In the genomic region with DNA sequence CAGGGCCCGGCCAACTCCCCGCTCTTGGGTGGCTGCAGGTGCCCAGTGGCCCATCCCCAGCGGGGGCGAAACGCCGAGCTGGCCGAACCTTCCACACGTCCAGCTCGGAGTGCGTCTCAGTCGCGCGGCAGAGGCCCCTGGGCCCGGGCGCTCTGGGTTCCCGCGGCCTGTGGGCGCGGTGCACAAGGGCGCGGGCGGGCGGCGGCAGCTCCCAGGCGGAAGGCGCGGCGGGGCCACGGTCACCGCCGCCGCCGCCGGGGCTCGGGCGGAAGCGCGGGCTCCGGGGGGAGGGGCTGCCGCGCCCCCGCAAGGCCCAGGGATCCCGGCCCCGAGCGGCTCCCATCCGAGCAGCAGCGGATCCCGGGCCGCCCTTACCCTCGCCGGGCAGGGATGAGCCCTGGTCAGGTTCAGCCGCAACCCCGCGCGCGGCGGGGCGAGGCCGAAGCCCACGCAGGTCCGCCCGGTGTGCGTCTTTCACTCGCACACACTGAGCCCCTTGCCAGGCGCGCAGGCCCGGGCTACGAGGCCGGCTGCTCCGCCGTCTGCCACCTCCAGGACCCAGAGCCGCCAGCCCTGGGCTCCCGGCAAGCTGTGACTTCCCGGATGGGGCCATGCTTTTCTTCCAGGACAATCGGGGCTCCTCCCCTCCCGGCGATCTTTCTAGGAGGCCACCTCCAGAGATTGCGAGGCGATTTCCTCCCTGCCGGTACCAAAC, we compare ENCODE assay signal across 8 cellular contexts. TPM values are rescaled to one million over a fixed set of nuclear protein-coding genes. Genes with fewer than 3 reads are reported as not detected.
A peak's percentile ranks its signal among the peaks of the same experiment; 100 is the strongest.
DNase-seq lines count a peak whose midpoint lies in the region; ATAC-seq and TF ChIP-seq lines count a peak whose summit lies in the region.

No MANE protein-coding gene starts in this region.

- no peak for TF ChIP-seq POLR2A in testis (IDR thresholded peaks at IDR 0.05)

- H3K27ac ChIP-seq in PC-3 (ENCODE audit: low read length) (peak overlapping the region; percentile 61), testis (peak overlapping the region; percentile 82 to 97)
- peak overlapping the region; percentile 52 for H3K27ac ChIP-seq in naive thymus-derived CD4-positive, alpha-beta T cell (ENCODE audit: low read depth, low read length)

- H3K27ac Mint-ChIP-seq in naive thymus-derived CD4-positive, alpha-beta T cell = peak overlapping the region in 7 of 9 donors; percentile 65 to 94 (median 80)

- no peak for TF ChIP-seq CTCF in PC-3 (conservative IDR thresholded peaks at IDR 0.05; ENCODE audit: low read depth, low read length)
- TF ChIP-seq CTCF in fibroblast of mammary gland (conservative IDR thresholded peaks at IDR 0.05; ENCODE audit: control insufficient read depth, insufficient read depth, low read depth, low read length) = no peak
- peak in 1 of 3 experiments; percentile 5 for TF ChIP-seq CTCF in testis (IDR thresholded peaks at IDR 0.05)

- peaks cover 0 to 60% (median 4%) of the 10 kb centered on the region in 5 donors for H3K27me3 Mint-ChIP-seq in naive thymus-derived CD4-positive, alpha-beta T cell

- H3K4me2 ChIP-seq in PC-3 (ENCODE audit: low read length) = peak overlapping the region; percentile 91

- ATAC-seq in GM19455 (IDR thresholded peaks at IDR 0.05; ENCODE audit: unreplicated experiment) (peak; percentile 72), HG03520 (IDR thresholded peaks at IDR 0.05; ENCODE audit: unreplicated experiment) (peak; percentile 43), PC-3 (peak; percentile 72)
- peak; percentile 75 for ATAC-seq in naive thymus-derived CD4-positive, alpha-beta T cell

- POLR2A ChIA-PET in PC-3 (lab: Charles Lee; ENCODE audit: unreplicated experiment) = interaction anchor here (0.6 to 0.7 kb wide), 8 partner anchors 11 to 551 kb away, joined by 3 to 15 read pairs (median 8); no protein-coding TSS in a partner anchor
- POLR2A ChIA-PET in naive thymus-derived CD4-positive, alpha-beta T cell (lab: Charles Lee) = interaction anchor here (2.5 kb wide), 1 partner anchor 93 kb away, joined by 8 read pairs; no protein-coding TSS in a partner anchor

- H3K27me3 ChIP-seq in PC-3 (ENCODE audit: low read length) = no peaks in the 10 kb centered on the region
- no peaks in the 10 kb centered on the region for H3K27me3 ChIP-seq in naive thymus-derived CD4-positive, alpha-beta T cell (ENCODE audit: control insufficient read depth in 2 of 2, insufficient read depth in 2 of 2, low read length in 2 of 2)
- H3K27me3 ChIP-seq in testis = no peaks in the 10 kb centered on the region

- no peaks in the 10 kb centered on the region for H3K9me3 Mint-ChIP-seq in naive thymus-derived CD4-positive, alpha-beta T cell

- H4K20me1 ChIP-seq in PC-3 (ENCODE audit: low read length) = no peaks in the 10 kb centered on the region

- H3K9me3 ChIP-seq in PC-3 (ENCODE audit: low read length) (no peaks in the 10 kb centered on the region), testis (no peaks in the 10 kb centered on the region)
- no peaks in the 10 kb centered on the region for H3K9me3 ChIP-seq in naive thymus-derived CD4-positive, alpha-beta T cell (ENCODE audit: control insufficient read depth in 2 of 3, low read length in 3 of 3)

- H3K4me3 ChIP-seq in PC-3 (ENCODE audit: low read length) (peak overlapping the region; percentile 76), fibroblast of mammary gland (ENCODE audit: control insufficient read depth, low read depth, low read length) (peak overlapping the region; percentile 74), testis (peak overlapping the region; percentile 66 to 68)
- H3K4me3 ChIP-seq in naive thymus-derived CD4-positive, alpha-beta T cell (ENCODE audit: low read length) = peak overlapping the region; percentile 83

- H3K79me2 ChIP-seq in PC-3 (ENCODE audit: low read length) = no peaks in the 10 kb centered on the region

- BruUV-seq in PC-3 (replicated peaks; lab: Mats Ljungman, UMichigan) = TSS peak; percentile 55

- no peaks in the 10 kb centered on the region for H3K36me3 ChIP-seq in PC-3 (ENCODE audit: low read depth, low read length)
- H3K36me3 ChIP-seq in naive thymus-derived CD4-positive, alpha-beta T cell (ENCODE audit: control insufficient read depth in 2 of 3, insufficient read depth in 3 of 3, low read length in 3 of 3) = no peaks in the 10 kb centered on the region
- H3K36me3 ChIP-seq in testis (ENCODE audit: low read depth, missing control alignments) = no peaks in the 10 kb centered on the region

- H3K9me2 ChIP-seq in PC-3 (replicated peaks; ENCODE audit: low read length) = no peaks in the 10 kb centered on the region

- no peaks in the 10 kb centered on the region for H3F3A ChIP-seq in PC-3 (ENCODE audit: low read length, unreplicated experiment)

- H3K4me1 ChIP-seq in PC-3 (ENCODE audit: insufficient read depth, low read length) (peaks cover 21% of the 10 kb centered on the region), testis (peaks cover 6% of the 10 kb centered on the region)
- H3K4me1 ChIP-seq in naive thymus-derived CD4-positive, alpha-beta T cell (ENCODE audit: control insufficient read depth in 2 of 2, insufficient read depth in 2 of 2, low read length in 2 of 2) = peaks cover 11 to 12% of the 10 kb centered on the region in 2 donors

- peak overlapping the region; percentile 83 for H3K9ac ChIP-seq in PC-3 (ENCODE audit: low read length)

- CTCF ChIA-PET in PC-3 (lab: Charles Lee) = interaction anchor here (0.6 to 1.1 kb wide), 4 partner anchors 27 to 160 kb away, joined by 3 to 6 read pairs (median 4); no protein-coding TSS in a partner anchor
- CTCF ChIA-PET in naive thymus-derived CD4-positive, alpha-beta T cell (lab: Charles Lee) = interaction anchor here (0.6 to 2.2 kb wide), 3 partner anchors 10 to 195 kb away, joined by 4 to 9 read pairs (median 5); no protein-coding TSS in a partner anchor

- 0% methylated on average over 11 to 48 of the region's 80 CpGs for WGBS in testis, 2 donors

- intact Hi-C loops in PC-3 (cut with micrococcal nuclease) (loop anchor here (1.0 to 10.0 kb wide), 2 partner anchors 93 to 223 kb away; no protein-coding TSS in a partner anchor), testis (cut with DNase I; ENCODE audit: low total_unique reads) (loop anchor here (5.0 kb wide), 1 partner anchor 91 kb away; a partner anchor contains a TSS)
- intact Hi-C loops in naive thymus-derived CD4-positive, alpha-beta T cell (cut with micrococcal nuclease) = loop anchor here (5.0 to 10.0 kb wide), 3 partner anchors 166 to 1121 kb away; a partner anchor contains a TSS

- peak overlapping the region; percentile 93 for H2AFZ ChIP-seq in PC-3 (ENCODE audit: low read length)

- H3K4me3 Mint-ChIP-seq in naive thymus-derived CD4-positive, alpha-beta T cell = peak overlapping the region; percentile 90 to 96 (median 94)

- peaks cover 0 to 27% (median 13%) of the 10 kb centered on the region in 7 donors for H3K4me1 Mint-ChIP-seq in naive thymus-derived CD4-positive, alpha-beta T cell

- DNase-seq in DMS 273 (lab: John Stamatoyannopoulos, UW; ENCODE audit: unreplicated experiment) (peak; percentile 92), PC-3 (peak; percentile 76), fibroblast of mammary gland (ENCODE audit: low read depth) (peak; percentile 59), testis (peak; percentile 85)
- DNase-seq in activated T-helper 9 cell treated with anti-CD3 and anti-CD28 coated beads, Interleukin-2, amount 50 U/mL, for 16 hours (ENCODE audit: low read depth) = peak; percentile 19
- peak in 8 of 9 donors; percentile 16 to 62 (median 43) for DNase-seq in naive thymus-derived CD4-positive, alpha-beta T cell

- no peaks in the 10 kb centered on the region for H3K36me3 Mint-ChIP-seq in naive thymus-derived CD4-positive, alpha-beta T cell

RNA-seq across cellular contexts. Expression of a gene that starts 54.2 kb away (rescaled TPM):
- total RNA-seq in PC-3 (2014; rRNA removed) (not detected in 2 replicates), testis (100 to 1,000 TPM in 1 of 2 donors, 10 to 100 TPM in 1; 33.9 to 107 TPM)
- total RNA-seq in naive thymus-derived CD4-positive, alpha-beta T cell = not detected
- polyA plus RNA-seq in naive thymus-derived CD4-positive, alpha-beta T cell = not detected
- polyA plus RNA-seq in testis (ENCODE audit: insufficient read depth, low read depth, low replicate concordance) = 112 TPM

Comparison
In these comparisons a context has a peak if more than half of its experiments do, and no peak if none do; other contexts are left out.
1. Peak in every context shown above with its lines: DNase-seq, ATAC-seq, H3K4me3 ChIP-seq and H3K27ac ChIP-seq.
2. DNase-seq: peak in every context shown above with its lines; median percentile 92 in DMS 273; 85 in testis; 76 in PC-3; 59 in fibroblast of mammary gland; 43 in naive thymus-derived CD4-positive, alpha-beta T cell; 19 in activated T-helper 9 cell treated with anti-CD3 and anti-CD28 coated beads, Interleukin-2, amount 50 U/mL, for 16 hours.
3. RNA of a gene that starts 54.2 kb away (total RNA-seq): 33.9 to 107 TPM in testis; not detected in PC-3 and not detected in naive thymus-derived CD4-positive, alpha-beta T cell; every median in the first group is over 10 times any median in the second.